ENCODE assay signal across 12 cellular contexts in genomic region chr1:116951175-116951935, GRCh38. TPM values are rescaled to one million over a fixed set of nuclear protein-coding genes. Genes with fewer than 3 reads are reported as not detected.
A peak's percentile ranks its signal among the peaks of the same experiment; 100 is the strongest.
DNase-seq lines count a peak whose midpoint lies in the region; ATAC-seq and TF ChIP-seq lines count a peak whose summit lies in the region.
"Had no signal": no experiment of that assay in that cellular context is flagged by ENCODE, and none has a peak within 500 bp of the region (broad histone marks: within the 10 kb centered on the region; RNA-seq: fewer than 3 reads in every experiment).

No MANE protein-coding gene starts in this region.

- H3K4me3 ChIP-seq in skeletal muscle tissue (ENCODE audit: low read length in 3 of 3): no peak overlapping the region
- no peak overlapping the region for H3K4me3 ChIP-seq in Peyer's patch
- H3K4me3 ChIP-seq: tibial nerve had no signal

- no peak for TF ChIP-seq CTCF in Peyer's patch (IDR thresholded peaks at IDR 0.05)

- H3K27me3 ChIP-seq in skeletal muscle tissue (ENCODE audit: control insufficient read depth in 3 of 3, insufficient read depth in 3 of 3, low read length in 3 of 3) (no peaks in the 10 kb centered on the region), Peyer's patch (no peaks in the 10 kb centered on the region)
- H3K27me3 ChIP-seq: tibial nerve had no signal

- H3K36me3 ChIP-seq in skeletal muscle tissue (ENCODE audit: control insufficient read depth in 3 of 3, insufficient read depth in 3 of 3, low read length in 3 of 3): peaks cover 0 to 8% (median 0%) of the 10 kb centered on the region in 3 donors
- peaks cover 0 to 13% (median 0%) of the 10 kb centered on the region in 3 donors for H3K36me3 ChIP-seq in Peyer's patch
- H3K36me3 ChIP-seq: tibial nerve had no signal

- H3K9me3 ChIP-seq in skeletal muscle tissue (ENCODE audit: control insufficient read depth in 3 of 3, low read length in 3 of 3) (no peaks in the 10 kb centered on the region), Peyer's patch (no peaks in the 10 kb centered on the region)
- H3K9me3 ChIP-seq: tibial nerve had no signal

- H3K4me1 ChIP-seq in skeletal muscle tissue (ENCODE audit: control insufficient read depth in 3 of 3, insufficient read depth in 3 of 3, low read length in 3 of 3) (peaks cover 5 to 30% (median 12%) of the 10 kb centered on the region in 3 donors), Peyer's patch (no peaks in the 10 kb centered on the region)

- DNase-seq in HK-2 (ENCODE audit: unreplicated experiment): peak; percentile 4
- DNase-seq in dedifferentiated amniotic fluid mesenchymal stem cell (ENCODE audit: extremely low spot score): peak; percentile 45
- peak; percentile 39 to 51 for DNase-seq in left colon
- no peak for DNase-seq in Peyer's patch
- DNase-seq: NCI-H2171; stimulated activated CD4-positive, alpha-beta T cell treated with anti-CD3 and anti-CD28 coated beads, Interleukin-1b, Interleukin-23, amount 100 ng/mL, for 48 hours had no signal

- intact Hi-C loops in left colon (cut with DNase I, micrococcal nuclease): no loop called here

- H3K27ac ChIP-seq in skeletal muscle tissue (ENCODE audit: low read depth, low read length) (peak overlapping the region; percentile 66), Peyer's patch (peak overlapping the region in 2 of 4 donors; percentile 29 to 73)

- TF ChIP-seq POLR2A in Peyer's patch (IDR thresholded peaks at IDR 0.05): no peak

- H3K9ac ChIP-seq in skeletal muscle tissue (ENCODE audit: low read depth in 1 of 3, low read length in 3 of 3): no peak overlapping the region

- ATAC-seq in left colon (peak; percentile 37), GM18868 (IDR thresholded peaks at IDR 0.05; ENCODE audit: unreplicated experiment) (no peak), GM21390 (IDR thresholded peaks at IDR 0.05; ENCODE audit: unreplicated experiment) (no peak), GM18517 (IDR thresholded peaks at IDR 0.05; ENCODE audit: unreplicated experiment) (no peak)
- ATAC-seq: HCT116 had no signal

RNA-seq across cellular contexts. Expression of gene PTGFRN, which starts 41.6 kb away (rescaled TPM):
- total RNA-seq in left colon (10 to 100 TPM; 97.2 to 98.6 TPM), skeletal muscle tissue (105 TPM), Peyer's patch (10 to 100 TPM; 20.6 to 66.6 (median 54.3) TPM)

RNA-seq across cellular contexts. Expression of gene CD101, which starts 50.2 kb away (rescaled TPM):
- total RNA-seq in left colon (1 to 10 TPM; 2.8 to 3.7 TPM), skeletal muscle tissue (2.1 TPM), Peyer's patch (10 to 100 TPM in 1 of 4 donors, 1 to 10 TPM in 2, under 1 TPM in 1; 0.85 to 12.4 (median 3.5) TPM)

Comparison
In these comparisons a context has a peak if more than half of its experiments do, and no peak if none do; other contexts are left out.
1. DNase-seq: peak in HK-2 (single experiment), dedifferentiated amniotic fluid mesenchymal stem cell (single experiment) and left colon (2 of 2); none in Peyer's patch (0 of 3).